8 cellular contexts compared by ENCODE assay signal in the genomic region with DNA sequence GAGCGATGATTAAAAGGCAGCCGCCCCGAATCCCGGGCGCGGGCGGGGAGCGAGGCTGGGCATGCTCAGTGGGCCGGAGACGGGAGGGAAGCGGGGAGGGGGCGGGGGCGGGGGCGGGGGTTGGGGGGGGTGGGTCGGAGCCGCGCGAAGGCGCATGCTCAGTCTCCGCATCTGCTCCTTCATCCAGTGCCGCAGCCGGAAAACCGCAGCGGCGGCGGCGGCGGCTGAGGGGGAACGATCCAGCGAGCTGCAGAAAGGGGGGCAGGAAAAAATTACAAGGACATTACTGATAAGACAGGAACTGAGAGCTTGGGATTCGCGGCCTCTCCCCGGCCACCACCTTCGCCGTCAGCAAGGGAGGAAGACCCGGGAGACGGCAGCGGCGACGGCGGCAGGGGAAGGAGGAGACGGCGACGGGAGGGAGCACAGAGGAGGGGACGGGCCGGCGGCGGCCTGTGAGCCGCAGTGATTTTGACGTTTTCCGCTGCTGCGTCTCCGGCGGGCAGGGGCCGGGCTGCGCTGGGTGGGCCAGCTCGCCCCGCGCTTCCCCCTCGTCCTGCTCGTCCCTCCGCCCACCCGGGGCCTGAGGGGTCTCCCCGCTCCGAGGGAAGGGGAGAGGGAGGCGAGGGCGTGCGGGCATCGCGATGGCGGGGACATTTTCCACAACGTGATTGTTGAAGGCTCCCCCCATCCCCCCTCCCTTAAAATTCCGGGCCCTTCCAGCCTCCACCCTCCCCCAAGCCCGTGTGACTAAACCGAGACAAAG.
DNase-seq lines count a peak whose midpoint lies in the region; ATAC-seq lines count a peak whose summit lies in the region.

CAMSAP2 (plus strand) TSS at position 161 of the 766 bp plus-strand sequence. CDS start 935 bp downstream, outside the sequence.

- peak within 1 kb of the TSS; percentile 97 for H3K27ac ChIP-seq in cingulate gyrus (ENCODE audit: low read depth, low read length)

- peak; percentile 76 to 85 for DNase-seq in NCI-H524 (lab: John Stamatoyannopoulos, UW)
- no peak for DNase-seq in NCI-H524 treated with DMSO at 0.1 percent for 48 hours (lab: John Stamatoyannopoulos, UW)
- DNase-seq in NCI-H2227 (lab: John Stamatoyannopoulos, UW; ENCODE audit: unreplicated experiment) = peak; percentile 96
- DNase-seq in activated CD4-positive, alpha-beta T cell treated with anti-CD3 and anti-CD28 coated beads for 4 hours = peak; percentile 69 to 78
- peak; percentile 96 for DNase-seq in kidney tubule cell (ENCODE audit: low spot score)
- peak; percentile 26 to 37 for DNase-seq in stimulated activated CD4-positive, alpha-beta T cell treated with anti-CD3 and anti-CD28 coated beads, Interleukin-15, amount 100 ng/mL, for 48 hours (ENCODE audit: low read depth in 2 of 2)

- ATAC-seq in HG03039 (IDR thresholded peaks at IDR 0.05; ENCODE audit: unreplicated experiment) = peak; percentile 46
